In the genomic region with DNA sequence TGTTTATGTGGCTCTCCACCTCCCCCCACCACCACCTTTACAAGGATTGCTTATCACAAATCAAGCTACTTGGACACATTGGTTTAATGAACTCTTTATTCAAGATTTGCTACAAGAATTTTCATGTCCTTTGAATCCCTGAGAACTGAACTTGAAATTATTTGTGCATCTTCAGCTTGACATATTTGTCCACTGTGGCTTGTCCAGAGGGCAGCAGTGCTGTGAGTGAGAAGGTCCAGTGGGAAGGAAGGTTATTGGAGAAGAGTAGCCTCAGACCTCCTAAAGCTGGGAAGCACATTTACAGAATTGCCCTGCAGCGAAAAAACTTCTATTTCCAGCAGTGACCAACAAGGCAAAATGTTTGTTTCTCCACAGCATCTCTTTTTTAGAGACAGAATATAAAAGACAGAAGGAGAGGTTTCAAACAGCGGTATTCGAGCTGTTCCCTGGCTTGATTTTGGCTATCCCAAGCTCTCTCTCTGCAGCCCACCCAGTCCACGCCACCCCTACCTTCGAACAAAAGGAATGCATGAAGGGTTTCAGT, we compare ENCODE assay signal across 17 cellular contexts. TPM values are rescaled to one million over a fixed set of nuclear protein-coding genes. Genes with fewer than 3 reads are reported as not detected.
DNase-seq lines count a peak whose midpoint lies in the region; ATAC-seq, FAIRE-seq and TF ChIP-seq lines count a peak whose summit lies in the region.
"Had no signal": no experiment of that assay in that cellular context is flagged by ENCODE, and none has a peak within 500 bp of the region (broad histone marks: within the 10 kb centered on the region; RNA-seq: fewer than 3 reads in every experiment).

No MANE protein-coding gene starts in this region.

- H3K4me1 ChIP-seq in mucosa of descending colon (ENCODE audit: low read depth), result peaks cover 54% of the 10 kb centered on the region

- peak overlapping the region; percentile 13 for H3K4me3 ChIP-seq in mucosa of descending colon
- H3K4me3 ChIP-seq: K562 had no signal

- intact Hi-C loops in mucosa of descending colon (cut with DNase I, micrococcal nuclease), result no loop called here

- peak overlapping the region; percentile 85 for H3K4me3 Mint-ChIP-seq in T-helper 17 cell
- no peak overlapping the region for H3K4me3 Mint-ChIP-seq in stimulated activated naive B cell treated with anti-CD40 and anti-IgM and Interleukin-4, amounts not matched to agents 10 μg/mL and 1 μg/mL and 100 μg/mL, for 72 hours

- TF ChIP-seq CTCF in mucosa of descending colon (IDR thresholded peaks at IDR 0.05) (no peak), D721Med (IDR thresholded peaks at IDR 0.05; ENCODE audit: insufficient read depth, missing control alignments) (no peak)

- peak; percentile 8 for DNase-seq in activated CD4-positive, CD25-positive, alpha-beta regulatory T cell treated with anti-CD3 and anti-CD28 coated beads, Interleukin-2, amount 50 U/mL, for 72 hours
- DNase-seq in T-helper 17 cell (no peak), mucosa of descending colon (no peak), D721Med (ENCODE audit: insufficient read length, low spot score) (no peak), NOMO-1 (lab: John Stamatoyannopoulos, UW; ENCODE audit: unreplicated experiment in 2 of 2) (no peak)
- DNase-seq in stimulated activated naive B cell treated with anti-CD40 and anti-IgM and Interleukin-4, amounts not matched to agents 10 μg/mL and 1 μg/mL and 100 μg/mL, for 72 hours, result no peak
- no peak for DNase-seq in activated naive CD4-positive, alpha-beta T cell treated with Interleukin-2 at 50 U/mL for 16 hours
- DNase-seq: 8988T; central memory CD4-positive, alpha-beta T cell; erythroblast; mesendoderm; NCI-H1694; NCI-H524 had no signal

- peak overlapping the region; percentile 69 for H3K27ac Mint-ChIP-seq in T-helper 17 cell
- H3K27ac Mint-ChIP-seq in stimulated activated naive B cell treated with anti-CD40 and anti-IgM and Interleukin-4, amounts not matched to agents 10 μg/mL and 1 μg/mL and 100 μg/mL, for 72 hours, result peak overlapping the region; percentile 9
- H3K27ac Mint-ChIP-seq: activated naive CD4-positive, alpha-beta T cell treated with anti-CD3 and anti-CD28 coated beads, Interleukin-2, amount 50 U/mL, for 72 hours had no signal

- FAIRE-seq in D721Med (lab: Jason Lieb, UNC), result no peak
- FAIRE-seq: K562 had no signal

- ATAC-seq in activated CD4-positive, CD25-positive, alpha-beta regulatory T cell treated with anti-CD3 and anti-CD28 coated beads, Interleukin-2, amount 50 U/mL, for 24 hours, result no peak
- ATAC-seq in T-helper 17 cell (no peak), mucosa of descending colon (no peak)
- no peak for ATAC-seq in stimulated activated naive B cell treated with anti-CD40 and anti-IgM and Interleukin-4, amounts not matched to agents 10 μg/mL and 1 μg/mL and 100 μg/mL, for 72 hours (replicated peaks)
- ATAC-seq: activated naive CD4-positive, alpha-beta T cell treated with anti-CD3 and anti-CD28 coated beads, Interleukin-2, amount 50 U/mL, for 72 hours; K562 had no signal

- no peaks in the 10 kb centered on the region for H3K36me3 ChIP-seq in mucosa of descending colon (ENCODE audit: low read depth)

- peaks cover 3% of the 10 kb centered on the region for H3K9me3 ChIP-seq in T-helper 17 cell (ENCODE audit: control insufficient read depth, low read length, poor library complexity, severe bottlenecking)
- H3K9me3 ChIP-seq in mucosa of descending colon, result no peaks in the 10 kb centered on the region

- peaks cover 4% of the 10 kb centered on the region for H3K36me3 Mint-ChIP-seq in T-helper 17 cell (ENCODE audit: low read depth)
- peaks cover 9 to 12% of the 10 kb centered on the region in 2 donors for H3K36me3 Mint-ChIP-seq in stimulated activated naive B cell treated with anti-CD40 and anti-IgM and Interleukin-4, amounts not matched to agents 10 μg/mL and 1 μg/mL and 100 μg/mL, for 72 hours

- H3K9me3 Mint-ChIP-seq in stimulated activated naive B cell treated with anti-CD40 and anti-IgM and Interleukin-4, amounts not matched to agents 10 μg/mL and 1 μg/mL and 100 μg/mL, for 72 hours, result no peaks in the 10 kb centered on the region
- H3K9me3 Mint-ChIP-seq: activated naive CD4-positive, alpha-beta T cell treated with anti-CD3 and anti-CD28 coated beads, Interleukin-2, amount 50 U/mL, for 72 hours had no signal

- peaks cover 34% of the 10 kb centered on the region for H3K4me1 Mint-ChIP-seq in T-helper 17 cell
- peaks cover 34 to 56% of the 10 kb centered on the region in 2 donors for H3K4me1 Mint-ChIP-seq in stimulated activated naive B cell treated with anti-CD40 and anti-IgM and Interleukin-4, amounts not matched to agents 10 μg/mL and 1 μg/mL and 100 μg/mL, for 72 hours

- H3K27me3 Mint-ChIP-seq in T-helper 17 cell, result peaks cover 93% of the 10 kb centered on the region
- peaks cover 78 to 90% of the 10 kb centered on the region in 2 donors for H3K27me3 Mint-ChIP-seq in stimulated activated naive B cell treated with anti-CD40 and anti-IgM and Interleukin-4, amounts not matched to agents 10 μg/mL and 1 μg/mL and 100 μg/mL, for 72 hours

RNA-seq across cellular contexts. Expression of a gene that starts 2.2 kb away (rescaled TPM):
- total RNA-seq in T-helper 17 cell, result not detected
- 10 to 100 TPM in 1 of 3 donors, 1 to 10 TPM in 2; 3.2 to 27.2 (median 5.4) TPM for total RNA-seq in mucosa of descending colon
- total RNA-seq: activated naive CD4-positive, alpha-beta T cell treated with anti-CD3 and anti-CD28 coated beads, Interleukin-2, amount 50 U/mL, for 72 hours; K562; temporal lobe had no signal

RNA-seq across cellular contexts. Expression of a gene that starts 12.7 kb away (rescaled TPM):
- total RNA-seq in T-helper 17 cell, result not detected
- total RNA-seq in mucosa of descending colon, result 10 to 100 TPM; 28.0 to 54.3 (median 42.2) TPM
- total RNA-seq: activated naive CD4-positive, alpha-beta T cell treated with anti-CD3 and anti-CD28 coated beads, Interleukin-2, amount 50 U/mL, for 72 hours; K562; temporal lobe had no signal

RNA-seq across cellular contexts. Expression of a gene that starts 13.1 kb away (rescaled TPM):
- not detected for total RNA-seq in T-helper 17 cell
- total RNA-seq in mucosa of descending colon, result 10 to 100 TPM; 25.0 to 56.9 (median 25.8) TPM
- total RNA-seq: activated naive CD4-positive, alpha-beta T cell treated with anti-CD3 and anti-CD28 coated beads, Interleukin-2, amount 50 U/mL, for 72 hours; K562; temporal lobe had no signal

RNA-seq across cellular contexts. Expression of a gene that starts 21.9 kb away (rescaled TPM):
- total RNA-seq in T-helper 17 cell, result not detected
- 10 to 100 TPM; 22.0 to 27.9 (median 25.0) TPM for total RNA-seq in mucosa of descending colon
- total RNA-seq: activated naive CD4-positive, alpha-beta T cell treated with anti-CD3 and anti-CD28 coated beads, Interleukin-2, amount 50 U/mL, for 72 hours; K562 had no signal

RNA-seq across cellular contexts. Expression of a gene that starts 30.8 kb away (rescaled TPM):
- not detected for total RNA-seq in T-helper 17 cell
- total RNA-seq in mucosa of descending colon, result 10 to 100 TPM; 17.1 to 29.8 (median 27.9) TPM
- total RNA-seq: activated naive CD4-positive, alpha-beta T cell treated with anti-CD3 and anti-CD28 coated beads, Interleukin-2, amount 50 U/mL, for 72 hours; K562; temporal lobe had no signal

Comparison
In these comparisons a context has a peak if more than half of its experiments do, and no peak if none do; other contexts are left out.
1. RNA of a gene that starts 2.2 kb away (total RNA-seq): 3.2 to 27.2 TPM in mucosa of descending colon; not detected in T-helper 17 cell; every median in the first group is over 4 times any median in the second.
2. RNA of a gene that starts 12.7 kb away (total RNA-seq): 28.0 to 54.3 TPM in mucosa of descending colon; not detected in T-helper 17 cell; every median in the first group is over 10 times any median in the second.
3. RNA of a gene that starts 13.1 kb away (total RNA-seq): 25.0 to 56.9 TPM in mucosa of descending colon; not detected in T-helper 17 cell; every median in the first group is over 10 times any median in the second.